Comparison of ENCODE assay signal across 8 cellular contexts in the genomic region with DNA sequence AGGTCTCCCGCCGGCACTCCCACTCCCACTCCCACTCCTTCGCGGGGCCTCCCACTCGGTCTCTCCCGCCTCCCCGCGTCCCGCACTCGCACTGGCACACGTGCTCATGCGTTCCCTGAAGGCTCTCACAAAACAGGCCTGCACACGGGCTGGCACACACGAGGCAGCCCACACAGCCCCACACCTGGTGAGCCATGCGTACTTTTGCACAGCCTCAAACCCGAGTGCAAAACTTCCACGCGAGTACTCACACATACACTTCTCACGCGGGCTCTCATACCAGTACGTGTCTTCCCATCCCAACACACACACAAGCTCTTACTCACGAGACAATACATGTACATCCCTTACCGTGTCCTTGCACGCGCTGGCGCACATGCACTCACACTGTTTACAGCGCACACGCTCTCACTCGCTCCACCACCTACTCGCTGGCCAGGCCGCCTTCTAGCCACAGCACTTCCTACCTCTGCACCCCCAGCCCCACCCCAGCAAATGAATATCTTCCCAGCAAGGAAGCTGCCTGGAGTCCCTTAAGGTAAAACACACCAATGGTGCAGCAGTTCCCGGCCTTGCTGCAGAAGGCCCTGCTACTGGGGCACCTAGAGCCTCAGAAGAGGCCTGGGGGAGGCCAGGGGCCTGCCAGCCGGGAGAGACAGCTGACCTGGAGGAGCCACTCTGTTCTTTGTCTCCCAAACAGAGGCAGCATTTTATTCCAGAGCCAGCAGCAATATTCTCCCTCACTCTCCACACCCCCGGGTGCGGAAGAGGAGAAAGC. TPM values are rescaled to one million over a fixed set of nuclear protein-coding genes. Genes with fewer than 3 reads are reported as not detected.
A peak's percentile ranks its signal among the peaks of the same experiment; 100 is the strongest.
DNase-seq lines count a peak whose midpoint lies in the region; ATAC-seq and TF ChIP-seq lines count a peak whose summit lies in the region.

No MANE protein-coding gene starts in this region.

- no peaks in the 10 kb centered on the region for H4K20me1 ChIP-seq in Karpas-422 (ENCODE audit: insufficient read depth, low read depth, low read length)

- H2AFZ ChIP-seq in Karpas-422 (ENCODE audit: low read length): no peak overlapping the region

- no peaks in the 10 kb centered on the region for H3K9me3 Mint-ChIP-seq in T-helper 1 cell treated with Interleukin-12 subunit alpha and Interleukin-12 subunit beta and Interleukin-4 antibody, amounts not matched to agents 30 μg/mL and 1 μg/mL, for 36 hours
- no peaks in the 10 kb centered on the region for H3K9me3 Mint-ChIP-seq in activated B cell treated with CpG ODN at 0.5 μM for 24 hours

- H3K4me2 ChIP-seq in Karpas-422 (ENCODE audit: low read depth, low read length, poor library complexity, severe bottlenecking): no peak overlapping the region

- peak overlapping the region; percentile 89 for H3K4me3 Mint-ChIP-seq in T-helper 1 cell treated with Interleukin-12 subunit alpha and Interleukin-12 subunit beta and Interleukin-4 antibody, amounts not matched to agents 30 μg/mL and 1 μg/mL, for 36 hours
- peak overlapping the region; percentile 81 for H3K4me3 Mint-ChIP-seq in activated B cell treated with CpG ODN at 0.5 μM for 24 hours

- no peaks in the 10 kb centered on the region for H3K9me2 ChIP-seq in Karpas-422 (replicated peaks; ENCODE audit: insufficient read depth, low read length)

- peak overlapping the region; percentile 73 for H3K27ac Mint-ChIP-seq in T-helper 1 cell treated with Interleukin-12 subunit alpha and Interleukin-12 subunit beta and Interleukin-4 antibody, amounts not matched to agents 30 μg/mL and 1 μg/mL, for 36 hours
- H3K27ac Mint-ChIP-seq in activated B cell treated with CpG ODN at 0.5 μM for 24 hours: no peak overlapping the region

- no peaks in the 10 kb centered on the region for H3K9me3 ChIP-seq in gastroesophageal sphincter
- no peaks in the 10 kb centered on the region for H3K9me3 ChIP-seq in Karpas-422 (ENCODE audit: low read length)

- H3K4me3 ChIP-seq in gastroesophageal sphincter (peak overlapping the region; percentile 58 to 70), Karpas-422 (ENCODE audit: low read length) (no peak overlapping the region)

- 10 to 40% methylated on average over 2 to 18 of the region's 35 CpGs for WGBS in gastroesophageal sphincter (ENCODE audit: low coverage in 1 of 2), 2 donors

- CTCF ChIA-PET in activated B cell treated with CpG ODN at 0.5 μM for 24 hours (lab: Charles Lee): no interaction called here

- DNase-seq in T-helper 1 cell (no peak), activated B cell treated with CpG ODN at 0.5 μM for 24 hours (no peak), omental fat pad (ENCODE audit: low spot score) (no peak), Karpas-422 (no peak)
- DNase-seq in stimulated activated CD4-positive, alpha-beta T cell treated with anti-CD3 and anti-CD28 coated beads, Interleukin-12 subunit alpha, Interleukin-12 subunit beta, amount 100 ng/mL, for 4 hours: no peak

- H3K27ac ChIP-seq in gastroesophageal sphincter (peak overlapping the region in 3 of 4 donors; percentile 85 to 90 (median 90)), Karpas-422 (ENCODE audit: low read length) (no peak overlapping the region)

- H3K27me3 ChIP-seq in gastroesophageal sphincter: no peaks in the 10 kb centered on the region
- H3K27me3 ChIP-seq in Karpas-422 (ENCODE audit: low read length): no peaks in the 10 kb centered on the region

- TF ChIP-seq EP300 in gastroesophageal sphincter (IDR thresholded peaks at IDR 0.05): no peak

- H3K36me3 Mint-ChIP-seq in T-helper 1 cell treated with Interleukin-12 subunit alpha and Interleukin-12 subunit beta and Interleukin-4 antibody, amounts not matched to agents 30 μg/mL and 1 μg/mL, for 36 hours (ENCODE audit: low read depth): peaks cover 6% of the 10 kb centered on the region
- no peaks in the 10 kb centered on the region for H3K36me3 Mint-ChIP-seq in activated B cell treated with CpG ODN at 0.5 μM for 24 hours (ENCODE audit: low read depth)

- POLR2A ChIA-PET in activated B cell treated with CpG ODN at 0.5 μM for 24 hours (lab: Charles Lee): no interaction called here

- no peak overlapping the region for H3K9ac ChIP-seq in Karpas-422 (ENCODE audit: low read length)

- TF ChIP-seq CTCF in activated B cell treated with CpG ODN at 0.5 μM for 24 hours (IDR thresholded peaks at IDR 0.05) (no peak), gastroesophageal sphincter (IDR thresholded peaks at IDR 0.05) (no peak), omental fat pad (IDR thresholded peaks at IDR 0.05) (no peak)

- peaks cover 0 to 65% (median 34%) of the 10 kb centered on the region in 3 donors for H3K4me1 ChIP-seq in gastroesophageal sphincter
- H3K4me1 ChIP-seq in Karpas-422 (ENCODE audit: low read length): no peaks in the 10 kb centered on the region

- peaks cover 72% of the 10 kb centered on the region for H3K27me3 Mint-ChIP-seq in T-helper 1 cell treated with Interleukin-12 subunit alpha and Interleukin-12 subunit beta and Interleukin-4 antibody, amounts not matched to agents 30 μg/mL and 1 μg/mL, for 36 hours (ENCODE audit: low read depth)
- peaks cover 48% of the 10 kb centered on the region for H3K27me3 Mint-ChIP-seq in activated B cell treated with CpG ODN at 0.5 μM for 24 hours

- no peak for TF ChIP-seq POLR2A in gastroesophageal sphincter (IDR thresholded peaks at IDR 0.05)

- intact Hi-C loops in activated B cell treated with CpG ODN at 0.5 μM for 24 hours (cut with micrococcal nuclease): no loop called here

- H3K4me1 Mint-ChIP-seq in T-helper 1 cell treated with Interleukin-12 subunit alpha and Interleukin-12 subunit beta and Interleukin-4 antibody, amounts not matched to agents 30 μg/mL and 1 μg/mL, for 36 hours (ENCODE audit: low read depth): peaks cover 24% of the 10 kb centered on the region
- H3K4me1 Mint-ChIP-seq in activated B cell treated with CpG ODN at 0.5 μM for 24 hours: peaks cover 13% of the 10 kb centered on the region

- ATAC-seq in activated B cell treated with CpG ODN at 0.5 μM for 24 hours (ENCODE audit: low read depth) (peak; percentile 38), gastroesophageal sphincter (peak; percentile 34), omental fat pad (ENCODE audit: low FRiP score) (peak; percentile 27), GM18858 (IDR thresholded peaks at IDR 0.05; ENCODE audit: unreplicated experiment) (no peak)

- no peaks in the 10 kb centered on the region for H3K79me2 ChIP-seq in Karpas-422 (ENCODE audit: low read length)

- H3K36me3 ChIP-seq in gastroesophageal sphincter (peaks cover 0 to 4% of the 10 kb centered on the region in 2 donors), Karpas-422 (ENCODE audit: insufficient read depth, low read length) (no peaks in the 10 kb centered on the region)

RNA-seq across cellular contexts. Expression of a gene that starts 0.5 kb away (rescaled TPM):
- total RNA-seq in activated B cell treated with CpG ODN at 0.5 μM for 24 hours (0.27 and 0.29 TPM in 2 replicates), gastroesophageal sphincter (10 to 100 TPM; 17.4 to 78.4 (median 36.2) TPM), omental fat pad (10 to 100 TPM; 41.5 to 96.9 (median 58.9) TPM)
- total RNA-seq in Karpas-422 (2014; rRNA removed; shearing (Covaris generic); ENCODE audit: low replicate concordance): not detected in 2 replicates

Comparison
In these comparisons a context has a peak if more than half of its experiments do, and no peak if none do; other contexts are left out.
1. RNA of a gene that starts 0.5 kb away (total RNA-seq): 41.5 to 96.9 TPM in omental fat pad and 17.4 to 78.4 TPM in gastroesophageal sphincter; 0.27 to 0.29 TPM in activated B cell treated with CpG ODN at 0.5 μM for 24 hours and not detected in Karpas-422; every median in the first group is over 10 times any median in the second.